In the genomic region with DNA sequence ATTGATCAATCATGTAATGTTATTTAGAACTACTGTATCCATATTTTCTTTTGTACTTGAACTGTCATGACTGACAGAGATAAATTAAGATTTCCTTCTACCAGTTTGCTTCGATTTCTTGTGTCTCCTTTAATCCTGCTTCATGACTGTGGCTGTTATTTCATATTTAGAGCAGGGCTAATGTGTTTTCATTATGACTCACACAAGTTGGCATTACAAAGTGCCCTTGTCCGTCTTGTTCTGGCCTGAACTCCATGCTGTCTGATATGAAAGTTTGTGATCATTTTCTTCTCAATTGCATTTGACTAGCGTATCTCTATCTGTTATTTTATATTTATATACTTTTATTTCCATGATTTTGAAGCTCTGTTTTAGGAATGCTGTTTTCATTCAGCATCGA, we compare ENCODE assay signal across 15 cellular contexts.
DNase-seq lines count a peak whose midpoint lies in the region; ATAC-seq and TF ChIP-seq lines count a peak whose summit lies in the region.
"Had no signal": no experiment of that assay in that cellular context is flagged by ENCODE, and none has a peak within 500 bp of the region (broad histone marks: within the 10 kb centered on the region; RNA-seq: fewer than 3 reads in every experiment).

No MANE protein-coding gene starts in this region.

- peak; percentile 73 for ATAC-seq in left ventricle myocardium superior
- ATAC-seq in Right ventricle myocardium inferior = no peak
- ATAC-seq in HG03095 (IDR thresholded peaks at IDR 0.05; ENCODE audit: unreplicated experiment) = no peak
- ATAC-seq: naive thymus-derived CD8-positive, alpha-beta T cell; stimulated activated memory B cell treated with anti-CD40 and anti-IgM and Interleukin-4, amounts not matched to agents 10 μg/mL and 1 μg/mL and 100 μg/mL, for 72 hours had no signal

- intact Hi-C loops in left ventricle myocardium superior (cut with micrococcal nuclease) = no loop called here
- intact Hi-C loops in Right ventricle myocardium inferior (cut with DNase I) = loop anchor here (5.0 kb wide), 1 partner anchor 328 kb away; no protein-coding TSS in a partner anchor

- 5% methylated on average over 4 of the region's 4 CpGs for WGBS in SK-N-SH (ENCODE audit: low lambda C conversion rate)

- TF ChIP-seq EP300 in SK-N-SH (IDR thresholded peaks at IDR 0.05; ENCODE audit: borderline replicate concordance in 1 of 2, low read depth in 1 of 2, low read length in 1 of 2) = peak in 1 of 2 experiments; percentile 27; a peak in 1 of 4 replicates

- no peaks in the 10 kb centered on the region for H3K79me2 ChIP-seq in SK-N-SH (ENCODE audit: insufficient read depth)

- H3K9me2 ChIP-seq in SK-N-SH = 0 out of 2 replicates have a peak, but pooled peaks cover 3% of the 10 kb centered on the region

- no peak overlapping the region for H3K4me3 ChIP-seq in SK-N-SH (ENCODE audit: low read depth in 2 of 2, low read length in 1 of 2)
- H3K4me3 ChIP-seq in fibroblast of mammary gland (ENCODE audit: control insufficient read depth, low read depth, low read length) = no peak overlapping the region

- H3F3A ChIP-seq in SK-N-SH (replicated peaks; ENCODE audit: insufficient read depth) = peaks cover 7% of the 10 kb centered on the region

- no peak overlapping the region; the same call in 1 of the 2 replicates for H2AFZ ChIP-seq in SK-N-SH (ENCODE audit: low read depth)

- no peaks in the 10 kb centered on the region for H4K20me1 ChIP-seq in SK-N-SH (ENCODE audit: insufficient read depth)

- CTCF ChIA-PET in SK-N-SH (lab: Yijun Ruan, JAX) = interaction anchor here (0.9 to 1.1 kb wide), 3 partner anchors 122 to 493 kb away, joined by 3 to 4 read pairs (median 3); no protein-coding TSS in a partner anchor

- H3K27me3 ChIP-seq in SK-N-SH (ENCODE audit: insufficient read depth) = no peaks in the 10 kb centered on the region

- TF ChIP-seq RAD21 in SK-N-SH (IDR thresholded peaks at IDR 0.05; ENCODE audit: low read length) = no peak

- H3K9ac ChIP-seq in SK-N-SH = no peak overlapping the region

- POLR2A ChIA-PET in SK-N-SH (lab: Yijun Ruan, JAX) = no interaction called here

- peaks cover 2 to 35% of the 10 kb centered on the region in 2 experiments; a peak in 2 of 4 replicates for H3K4me1 ChIP-seq in SK-N-SH (ENCODE audit: control insufficient read depth in 1 of 2, insufficient read depth in 2 of 2, low read depth in 1 of 2, low read length in 1 of 2)

- H3K9me3 ChIP-seq in SK-N-SH = no peaks in the 10 kb centered on the region

- H3K36me3 ChIP-seq in SK-N-SH (replicated peaks in 1 of 2; ENCODE audit: control insufficient read depth in 1 of 2, insufficient read depth in 2 of 2, low read length in 1 of 2) = no peaks in the 10 kb centered on the region

- H3K27ac ChIP-seq in SK-N-SH (ENCODE audit: low read depth in 2 of 2, low read length in 1 of 2) = peak overlapping the region in 1 of 2 experiments; percentile 46; a peak in 2 of 4 replicates

- DNase-seq in left ventricle myocardium superior (no peak), Right ventricle myocardium inferior (ENCODE audit: missing footprints) (no peak), SK-N-SH (no peak), fibroblast of mammary gland (ENCODE audit: low read depth) (peak; percentile 41), cerebellar nuclear complex (lab: John Stamatoyannopoulos, UW) (no peak), NCI-H1436 treated with DMSO at 0.1 percent for 48 hours (lab: John Stamatoyannopoulos, UW) (no peak)
- DNase-seq in NK-92 treated with Interleukin-12 subunit alpha and Interleukin-12 subunit beta, amount 100 ng/mL, for 24 hours (lab: John Stamatoyannopoulos, UW) = no peak
- DNase-seq: ACHN; activated CD8-positive, alpha-beta memory T cell treated with anti-CD3 and anti-CD28 coated beads for 24 hours; DND-41; naive thymus-derived CD8-positive, alpha-beta T cell; NCI-H1105 treated with DMSO at 0.1 percent for 48 hours; T-helper 2 cell had no signal

- H3K4me2 ChIP-seq in SK-N-SH = peak overlapping the region; percentile 3; the same call in 1 of the 2 replicates

- TF ChIP-seq CTCF in SK-N-SH (IDR thresholded peaks at IDR 0.05) (no peak), fibroblast of mammary gland (conservative IDR thresholded peaks at IDR 0.05; ENCODE audit: control insufficient read depth, insufficient read depth, low read depth, low read length) (no peak)

TF ChIP-seq in SK-N-SH, 30 proteins besides CTCF, POLR2A, EP300 and RAD21:
- TF ChIP-seq TCF12 (IDR thresholded peaks at IDR 0.05) (peak; percentile 48), NFIC (IDR thresholded peaks at IDR 0.05; ENCODE audit: borderline replicate concordance) (peak; percentile 21; the same call in 1 of the 2 replicates), FOSL2 (IDR thresholded peaks at IDR 0.05; ENCODE audit: borderline replicate concordance, low read depth) (peak; percentile 62; the same call in 1 of the 2 replicates), YY1 (IDR thresholded peaks at IDR 0.05; ENCODE audit: low read depth) (no peak), JUND (IDR thresholded peaks at IDR 0.05) (peak; percentile 58)
- TF ChIP-seq, protein P1, sequence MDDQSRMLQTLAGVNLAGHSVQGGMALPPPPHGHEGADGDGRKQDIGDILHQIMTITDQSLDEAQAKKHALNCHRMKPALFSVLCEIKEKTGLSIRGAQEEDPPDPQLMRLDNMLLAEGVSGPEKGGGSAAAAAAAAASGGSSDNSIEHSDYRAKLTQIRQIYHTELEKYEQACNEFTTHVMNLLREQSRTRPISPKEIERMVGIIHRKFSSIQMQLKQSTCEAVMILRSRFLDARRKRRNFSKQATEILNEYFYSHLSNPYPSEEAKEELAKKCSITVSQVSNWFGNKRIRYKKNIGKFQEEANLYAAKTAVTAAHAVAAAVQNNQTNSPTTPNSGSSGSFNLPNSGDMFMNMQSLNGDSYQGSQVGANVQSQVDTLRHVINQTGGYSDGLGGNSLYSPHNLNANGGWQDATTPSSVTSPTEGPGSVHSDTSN (IDR thresholded peaks at IDR 0.05) = peak; percentile 70
TF ChIP-seq in SK-N-SH: peak in this region for 5.
